1 cellular context compared by ENCODE assay signal in the genomic region with DNA sequence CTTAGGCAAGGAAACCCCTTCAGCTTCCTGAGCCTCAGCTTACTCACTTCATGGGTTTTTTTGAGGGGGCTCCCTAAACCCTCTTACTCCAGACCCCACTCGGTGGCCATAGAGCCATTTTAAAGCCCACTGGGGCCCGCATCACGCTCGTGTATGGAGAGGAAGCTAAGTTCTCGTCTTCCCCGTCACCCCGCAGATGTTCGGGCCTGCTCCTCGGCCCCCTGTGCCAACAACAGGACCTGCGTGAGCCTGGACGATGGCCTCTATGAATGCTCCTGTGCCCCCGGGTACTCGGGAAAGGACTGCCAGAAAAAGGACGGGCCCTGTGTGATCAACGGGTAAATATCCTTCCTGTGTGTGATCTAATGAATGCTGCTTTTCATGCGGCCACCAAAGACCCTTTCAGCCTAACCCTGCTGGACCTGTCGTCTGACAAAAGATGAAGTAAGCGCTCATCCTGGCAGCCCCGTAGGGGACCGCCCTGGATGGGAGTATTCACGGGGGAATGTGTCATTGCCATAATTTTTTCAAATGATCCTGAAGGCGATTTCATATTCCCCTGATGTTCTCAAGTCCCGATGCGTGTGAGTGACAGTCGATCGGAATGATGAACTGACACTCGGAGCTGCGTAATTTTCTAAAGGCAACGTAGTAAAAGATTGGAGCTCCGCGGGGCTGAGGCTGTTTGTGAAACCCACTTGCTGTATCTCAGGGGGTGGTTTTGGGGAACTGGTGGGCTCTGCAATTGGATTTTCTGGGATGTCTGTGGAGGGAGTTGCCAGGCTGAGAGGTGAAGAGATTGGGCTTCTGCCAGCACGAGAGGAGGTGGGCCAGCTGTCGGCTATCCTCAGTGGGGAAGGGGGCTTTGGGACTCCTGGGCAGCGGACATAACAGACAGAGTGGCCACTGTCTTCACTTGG.
A peak's percentile ranks its signal among the peaks of the same experiment; 100 is the strongest.
TF ChIP-seq lines count a peak whose summit lies in the region.

No MANE protein-coding gene starts in this region.

TF ChIP-seq in HepG2, 621 proteins besides CTCF, POLR2A, EP300 and RAD21 (continued from another document):
- TF ChIP-seq AGO2 (optimal IDR thresholded peaks at IDR 0.05; ENCODE audit: low read depth, low read length), result peak; percentile 55
